ENCODE assay signal across 11 cellular contexts in the genomic region with DNA sequence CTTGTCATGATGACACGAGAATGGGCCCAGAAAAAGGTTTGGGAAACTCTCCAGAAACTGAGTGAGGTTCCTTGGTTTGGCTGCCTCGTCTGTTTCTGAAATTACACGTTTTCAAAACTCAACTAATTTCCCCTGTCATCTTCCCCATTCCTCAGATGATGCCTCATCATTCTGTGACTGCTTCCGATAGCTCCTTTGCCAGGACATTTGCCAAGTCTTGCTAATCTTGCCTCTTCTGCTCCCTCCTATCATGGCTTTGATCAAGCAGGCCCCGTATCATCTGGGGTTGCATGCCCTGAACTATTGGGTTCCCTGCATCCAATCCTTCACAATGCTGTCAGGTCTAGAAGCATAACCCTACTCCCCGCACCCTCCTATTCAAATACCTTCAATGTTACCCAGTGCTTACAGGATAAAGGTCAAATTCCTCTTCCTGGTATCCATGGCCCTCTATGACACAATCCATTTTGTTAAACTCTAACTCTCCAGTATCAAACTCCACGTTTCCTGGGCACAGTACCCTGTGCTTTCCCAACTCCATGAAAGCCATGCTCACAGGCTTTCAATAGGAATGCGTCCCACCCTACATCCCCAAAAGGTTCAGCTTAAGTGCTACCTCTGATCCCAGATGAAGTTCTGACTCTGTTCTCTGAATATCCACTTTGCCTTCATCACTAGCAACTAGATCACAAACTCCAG. TPM values are rescaled to one million over a fixed set of nuclear protein-coding genes. Genes with fewer than 3 reads are reported as not detected.
DNase-seq lines count a peak whose midpoint lies in the region; TF ChIP-seq lines count a peak whose summit lies in the region.
"Had no signal": no experiment of that assay in that cellular context is flagged by ENCODE, and none has a peak within 500 bp of the region (broad histone marks: within the 10 kb centered on the region; RNA-seq: fewer than 3 reads in every experiment).

No MANE protein-coding gene starts in this region.

- DNase-seq in Caco-2, result peak in 1 of 2 experiments; percentile 42
- peak; percentile 21 for DNase-seq in RKO (ENCODE audit: low spot score)
- DNase-seq in erythroblast (lab: John Stamatoyannopoulos, UW), result peak; percentile 89 to 92
- DNase-seq in D341Med (ENCODE audit: low spot score), result no peak
- DNase-seq in DMS 273 treated with DMSO at 0.1 percent for 48 hours (lab: John Stamatoyannopoulos, UW), result no peak
- no peak for DNase-seq in WERI-Rb-1
- DNase-seq in NCI-H526 (lab: John Stamatoyannopoulos, UW), result no peak
- DNase-seq: activated T-cell treated with anti-CD3 and anti-CD28 coated beads, Interleukin-2, amount 50 U/mL, for 48 hours; NCI-H2081; SIG-M5 had no signal

- no peaks in the 10 kb centered on the region for H3K27me3 Mint-ChIP-seq in Caco-2 (ENCODE audit: insufficient read depth, unreplicated experiment)

- H3K27ac ChIP-seq in muscle layer of duodenum (ENCODE audit: low read length) (peak overlapping the region; percentile 10), WERI-Rb-1 (no peak overlapping the region)

- H3K4me3 ChIP-seq in Caco-2 (ENCODE audit: low read depth, low read length), result no peak overlapping the region
- no peak overlapping the region for H3K4me3 ChIP-seq in muscle layer of duodenum (ENCODE audit: low read depth in 1 of 2, low read length in 2 of 2)
- no peak overlapping the region for H3K4me3 ChIP-seq in WERI-Rb-1 (ENCODE audit: low read depth, low read length)

- intact Hi-C loops in Caco-2 (cut with micrococcal nuclease; ENCODE audit: unreplicated experiment), result no loop called here

- peaks cover 81% of the 10 kb centered on the region for H3K36me3 Mint-ChIP-seq in Caco-2 (ENCODE audit: insufficient read depth, unreplicated experiment)

- H3K9me3 ChIP-seq in Caco-2, result no peaks in the 10 kb centered on the region
- H3K9me3 ChIP-seq in muscle layer of duodenum (ENCODE audit: control insufficient read depth in 1 of 2, low read length in 2 of 2), result no peaks in the 10 kb centered on the region
- no peaks in the 10 kb centered on the region for H3K9me3 ChIP-seq in WERI-Rb-1 (ENCODE audit: severe bottlenecking)

- POLR2A ChIA-PET in Caco-2 (lab: Charles Lee), result interaction anchor here (1.0 kb wide), 1 partner anchor 232 kb away, joined by 3 read pairs; no protein-coding TSS in a partner anchor

- H3K36me3 ChIP-seq in Caco-2 (ENCODE audit: control insufficient read depth, insufficient read depth, low read length), result no peaks in the 10 kb centered on the region; the same call in 1 of the 2 replicates
- peaks cover 32 to 48% of the 10 kb centered on the region in 2 donors for H3K36me3 ChIP-seq in muscle layer of duodenum (ENCODE audit: control insufficient read depth in 1 of 2, insufficient read depth in 2 of 2, low read length in 2 of 2)
- H3K36me3 ChIP-seq in WERI-Rb-1, result peaks cover 63% of the 10 kb centered on the region

- H3K4me1 Mint-ChIP-seq in Caco-2 (ENCODE audit: low read depth, unreplicated experiment), result peaks cover 18% of the 10 kb centered on the region

- no peaks in the 10 kb centered on the region for H3K9me3 Mint-ChIP-seq in Caco-2 (ENCODE audit: unreplicated experiment)

- peak overlapping the region; percentile 20 for H3K4me3 Mint-ChIP-seq in Caco-2 (ENCODE audit: unreplicated experiment)

- H3K27ac Mint-ChIP-seq in Caco-2 (ENCODE audit: unreplicated experiment), result peak overlapping the region; percentile 71

- no peak for TF ChIP-seq CTCF in Caco-2 (IDR thresholded peaks at IDR 0.05; ENCODE audit: insufficient read depth in 1 of 2, low read depth in 1 of 2, low read length in 1 of 2, severe bottlenecking in 1 of 2, unreplicated experiment in 1 of 2)
- TF ChIP-seq CTCF in WERI-Rb-1 (IDR thresholded peaks at IDR 0.05; ENCODE audit: low read depth, low read length), result no peak

- H3K27me3 ChIP-seq in Caco-2 (replicated peaks; ENCODE audit: control insufficient read depth, insufficient read depth, low read length), result no peaks in the 10 kb centered on the region
- H3K27me3 ChIP-seq in muscle layer of duodenum (ENCODE audit: low read depth, low read length), result no peaks in the 10 kb centered on the region
- no peaks in the 10 kb centered on the region for H3K27me3 ChIP-seq in WERI-Rb-1 (ENCODE audit: insufficient read depth, low read depth, severe bottlenecking)

- no peak for TF ChIP-seq POLR2A in erythroblast (IDR thresholded peaks at IDR 0.05; ENCODE audit: low read length)

- H3K4me1 ChIP-seq in Caco-2 (peaks cover 15% of the 10 kb centered on the region), muscle layer of duodenum (ENCODE audit: control insufficient read depth in 1 of 2, insufficient read depth in 2 of 2, low read length in 2 of 2) (no peaks in the 10 kb centered on the region)

- no TSS peak for BruUV-seq in Caco-2 (replicated peaks; lab: Mats Ljungman, UMichigan)

- CTCF ChIA-PET in Caco-2 (lab: Charles Lee), result interaction anchor here (0.9 to 1.0 kb wide), 2 partner anchors 21 to 36 kb away, joined by 3 to 4 read pairs; partner anchors contain the start of gene SRSF4

RNA-seq across cellular contexts. Expression of gene TMEM200B, which starts 22.2 kb away (rescaled TPM):
- 3.3 TPM in 2 replicates for total RNA-seq in Caco-2 (2022)

RNA-seq across cellular contexts. Expression of gene SRSF4, which starts 35.8 kb away (rescaled TPM):
- 44.1 and 45.8 TPM in 2 replicates for total RNA-seq in Caco-2 (2022)

Comparison
In these comparisons a context has a peak if more than half of its experiments do, and no peak if none do; other contexts are left out.
1. DNase-seq: peak in RKO (single experiment) and erythroblast (2 of 2); none in D341Med (single experiment), DMS 273 treated with DMSO at 0.1 percent for 48 hours (single experiment), WERI-Rb-1 (single experiment) and NCI-H526 (0 of 2).